ENCODE assay signal across 27 cellular contexts in the genomic region with DNA sequence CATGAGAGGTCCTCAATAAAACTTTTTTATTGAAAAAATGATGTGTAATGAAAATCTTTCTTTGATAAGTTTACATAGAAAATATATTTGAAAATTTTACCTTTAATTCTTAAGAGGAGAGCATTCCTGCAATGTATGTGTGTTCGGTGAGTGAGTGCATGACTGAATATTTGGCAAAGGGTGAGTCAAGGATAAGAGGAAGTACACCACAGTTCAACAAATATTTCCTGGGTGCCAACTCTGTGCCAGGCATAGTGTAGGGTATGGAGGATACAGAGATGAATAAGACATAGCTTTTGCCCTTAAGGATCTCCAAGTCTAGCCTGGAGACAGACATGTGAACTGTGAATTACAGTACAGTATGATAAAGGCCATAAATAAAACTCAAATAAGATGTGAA.
"Had no signal": no experiment of that assay in that cellular context is flagged by ENCODE, and none has a peak within 500 bp of the region (broad histone marks: within the 10 kb centered on the region; RNA-seq: fewer than 3 reads in every experiment).

No MANE protein-coding gene starts in this region.

- H3K4me2 ChIP-seq: neural progenitor cell had no signal

- H3K27ac Mint-ChIP-seq: nephron; neural progenitor cell; progenitor cell of endocrine pancreas; stimulated activated effector memory CD8-positive, alpha-beta T cell treated with anti-CD3 and anti-CD28 coated beads, Interleukin-12 subunit alpha, Interleukin-12 subunit beta, amount 100 ng/mL, for 72 hours; stimulated activated naive B cell treated with anti-CD40 and anti-IgM and Interleukin-4, amounts not matched to agents 10 μg/mL and 1 μg/mL and 100 μg/mL, for 72 hours; stimulated activated naive CD8-positive, alpha-beta T cell treated with anti-CD3 and anti-CD28 coated beads, Interleukin-15, Interleukin-2, amounts not matched to agents 100 ng/mL and 50 ng/mL, for 24 hours had no signal

- ATAC-seq: psoas muscle; right cardiac atrium; right lobe of liver; stimulated activated effector memory CD8-positive, alpha-beta T cell treated with anti-CD3 and anti-CD28 coated beads, Interleukin-12 subunit alpha, Interleukin-12 subunit beta, amount 100 ng/mL, for 72 hours; stimulated activated naive B cell treated with anti-CD40 and anti-IgM and Interleukin-4, amounts not matched to agents 10 μg/mL and 1 μg/mL and 100 μg/mL, for 72 hours had no signal

- H3K36me3 ChIP-seq: neural progenitor cell, ovary, right lobe of liver, sigmoid colon, stomach, thoracic aorta, thyroid gland, tibial nerve, upper lobe of left lung, vagina had no signal

- H3K36me3 Mint-ChIP-seq: neural progenitor cell; stimulated activated effector memory CD8-positive, alpha-beta T cell treated with anti-CD3 and anti-CD28 coated beads, Interleukin-12 subunit alpha, Interleukin-12 subunit beta, amount 100 ng/mL, for 72 hours; stimulated activated naive B cell treated with anti-CD40 and anti-IgM and Interleukin-4, amounts not matched to agents 10 μg/mL and 1 μg/mL and 100 μg/mL, for 72 hours had no signal

- H3K4me3 Mint-ChIP-seq: nephron; neural progenitor cell; stimulated activated effector memory CD8-positive, alpha-beta T cell treated with anti-CD3 and anti-CD28 coated beads, Interleukin-12 subunit alpha, Interleukin-12 subunit beta, amount 100 ng/mL, for 72 hours; stimulated activated naive B cell treated with anti-CD40 and anti-IgM and Interleukin-4, amounts not matched to agents 10 μg/mL and 1 μg/mL and 100 μg/mL, for 72 hours; stimulated activated naive CD8-positive, alpha-beta T cell treated with anti-CD3 and anti-CD28 coated beads, Interleukin-15, Interleukin-2, amounts not matched to agents 100 ng/mL and 50 ng/mL, for 24 hours had no signal

- H3K27ac ChIP-seq: neural progenitor cell, ovary, parathyroid adenoma, psoas muscle, right lobe of liver, sigmoid colon, stomach, thoracic aorta, thyroid gland, tibial nerve, upper lobe of left lung, vagina had no signal

- H3K27me3 ChIP-seq: neural progenitor cell, ovary, right lobe of liver, sigmoid colon, stomach, thyroid gland, tibial nerve, upper lobe of left lung, vagina had no signal

- H2AFZ ChIP-seq: neural progenitor cell, parathyroid adenoma had no signal

- H3K4me3 ChIP-seq: neural progenitor cell, ovary, psoas muscle, right lobe of liver, sigmoid colon, stomach, thoracic aorta, thyroid gland, tibial nerve, upper lobe of left lung, vagina had no signal

- H3K79me2 ChIP-seq: parathyroid adenoma had no signal

- H3K9me3 Mint-ChIP-seq: stimulated activated effector memory CD8-positive, alpha-beta T cell treated with anti-CD3 and anti-CD28 coated beads, Interleukin-12 subunit alpha, Interleukin-12 subunit beta, amount 100 ng/mL, for 72 hours; stimulated activated naive CD8-positive, alpha-beta T cell treated with anti-CD3 and anti-CD28 coated beads, Interleukin-15, Interleukin-2, amounts not matched to agents 100 ng/mL and 50 ng/mL, for 24 hours had no signal

- H3K9ac ChIP-seq: neural progenitor cell, parathyroid adenoma had no signal

- H3K27me3 Mint-ChIP-seq: progenitor cell of endocrine pancreas had no signal

- H3K4me1 ChIP-seq: neural progenitor cell, parathyroid adenoma, psoas muscle, right lobe of liver, sigmoid colon, stomach, thyroid gland, tibial nerve, upper lobe of left lung, vagina had no signal

- H3K9me3 ChIP-seq: ovary, psoas muscle, right lobe of liver, sigmoid colon, thoracic aorta, thyroid gland, vagina had no signal

- DNase-seq: occipital lobe; ovary; posterior cingulate gyrus; psoas muscle; right cardiac atrium; right lobe of liver; sigmoid colon; small intestine; stimulated activated CD4-positive, alpha-beta T cell treated with anti-CD3 and anti-CD28 coated beads, Interleukin-15, amount 100 ng/mL, for 24 hours; stimulated activated CD4-positive, alpha-beta T cell treated with anti-CD3 and anti-CD28 coated beads, Interleukin-2, amount 100 ng/mL, for 24 hours; stimulated activated CD4-positive, alpha-beta T cell treated with anti-CD3 and anti-CD28 coated beads, Interleukin-2, amount 100 ng/mL, for 48 hours; stimulated activated CD4-positive, alpha-beta T cell treated with anti-CD3 and anti-CD28 coated beads, Interleukin-4, amount 100 ng/mL, for 24 hours; stimulated activated naive B cell treated with anti-CD40 and anti-IgM and Interleukin-4, amounts not matched to agents 10 μg/mL and 1 μg/mL and 100 μg/mL, for 72 hours; stimulated activated naive CD4-positive, alpha-beta T cell treated with Interleukin-2 at 50 U/mL for 16 hours; stomach; thyroid gland; trophoblast cell had no signal

- H3K4me1 Mint-ChIP-seq: nephron; stimulated activated effector memory CD8-positive, alpha-beta T cell treated with anti-CD3 and anti-CD28 coated beads, Interleukin-12 subunit alpha, Interleukin-12 subunit beta, amount 100 ng/mL, for 72 hours; stimulated activated naive B cell treated with anti-CD40 and anti-IgM and Interleukin-4, amounts not matched to agents 10 μg/mL and 1 μg/mL and 100 μg/mL, for 72 hours had no signal
